Comparison of ENCODE assay signal across 8 cellular contexts in genomic region chr11:130023204-130023603, GRCh38. TPM values are rescaled to one million over a fixed set of nuclear protein-coding genes. Genes with fewer than 3 reads are reported as not detected.
DNase-seq lines count a peak whose midpoint lies in the region; ATAC-seq, FAIRE-seq and TF ChIP-seq lines count a peak whose summit lies in the region.
"Had no signal": no experiment of that assay in that cellular context is flagged by ENCODE, and none has a peak within 500 bp of the region (broad histone marks: within the 10 kb centered on the region; RNA-seq: fewer than 3 reads in every experiment).

No MANE protein-coding gene starts in this region.

- H3K36me3 Mint-ChIP-seq in stimulated activated naive B cell treated with anti-CD40 and anti-IgM and Interleukin-4, amounts not matched to agents 10 μg/mL and 1 μg/mL and 100 μg/mL, for 72 hours, result no peaks in the 10 kb centered on the region
- no peaks in the 10 kb centered on the region for H3K36me3 Mint-ChIP-seq in CD8-positive, alpha-beta memory T cell

- H3K9me3 Mint-ChIP-seq in stimulated activated naive B cell treated with anti-CD40 and anti-IgM and Interleukin-4, amounts not matched to agents 10 μg/mL and 1 μg/mL and 100 μg/mL, for 72 hours, result no peaks in the 10 kb centered on the region
- no peaks in the 10 kb centered on the region for H3K9me3 Mint-ChIP-seq in CD8-positive, alpha-beta memory T cell

- POLR2A ChIA-PET in CD8-positive, alpha-beta memory T cell (lab: Charles Lee), result no interaction called here

- peaks cover 41 to 44% of the 10 kb centered on the region in 2 donors for H3K27me3 Mint-ChIP-seq in stimulated activated naive B cell treated with anti-CD40 and anti-IgM and Interleukin-4, amounts not matched to agents 10 μg/mL and 1 μg/mL and 100 μg/mL, for 72 hours
- H3K27me3 Mint-ChIP-seq in CD8-positive, alpha-beta memory T cell, result peaks cover 3 to 11% of the 10 kb centered on the region in 2 donors

- peaks cover 10 to 17% of the 10 kb centered on the region in 2 donors for H3K4me1 Mint-ChIP-seq in stimulated activated naive B cell treated with anti-CD40 and anti-IgM and Interleukin-4, amounts not matched to agents 10 μg/mL and 1 μg/mL and 100 μg/mL, for 72 hours
- H3K4me1 Mint-ChIP-seq in CD8-positive, alpha-beta memory T cell, result no peaks in the 10 kb centered on the region

- DNase-seq in GM19239 (ENCODE audit: insufficient read length, low spot score) (peak; percentile 67), SW480 (ENCODE audit: low spot score) (peak; percentile 81), vagina (ENCODE audit: extremely low spot score in 2 of 2) (no peak), NCI-H2107 treated with DMSO at 0.1 percent for 48 hours (lab: John Stamatoyannopoulos, UW; ENCODE audit: unreplicated experiment) (no peak)
- peak; percentile 43 for DNase-seq in stimulated activated naive B cell treated with anti-CD40 and anti-IgM and Interleukin-4, amounts not matched to agents 10 μg/mL and 1 μg/mL and 100 μg/mL, for 72 hours
- no peak for DNase-seq in CD8-positive, alpha-beta memory T cell

- FAIRE-seq in GM19239 (lab: Jason Lieb, UNC), result peak; percentile 94

- no peak for TF ChIP-seq POLR2A in vagina (IDR thresholded peaks at IDR 0.05)

- no peaks in the 10 kb centered on the region for H3K36me3 ChIP-seq in vagina
- no peaks in the 10 kb centered on the region for H3K36me3 ChIP-seq in CD8-positive, alpha-beta memory T cell (ENCODE audit: insufficient read depth, low read length)

- H3K4me3 ChIP-seq in vagina, result no peak overlapping the region
- no peak overlapping the region for H3K4me3 ChIP-seq in CD8-positive, alpha-beta memory T cell (ENCODE audit: low read length)

- peak overlapping the region in 1 of 2 donors; percentile 25 for H3K4me3 Mint-ChIP-seq in stimulated activated naive B cell treated with anti-CD40 and anti-IgM and Interleukin-4, amounts not matched to agents 10 μg/mL and 1 μg/mL and 100 μg/mL, for 72 hours
- H3K4me3 Mint-ChIP-seq in CD8-positive, alpha-beta memory T cell, result no peak overlapping the region

- no peak for TF ChIP-seq CTCF in vagina (IDR thresholded peaks at IDR 0.05)

- peak overlapping the region; percentile 33 for H3K27ac Mint-ChIP-seq in stimulated activated naive B cell treated with anti-CD40 and anti-IgM and Interleukin-4, amounts not matched to agents 10 μg/mL and 1 μg/mL and 100 μg/mL, for 72 hours
- no peak overlapping the region for H3K27ac Mint-ChIP-seq in CD8-positive, alpha-beta memory T cell

- no peaks in the 10 kb centered on the region for H3K27me3 ChIP-seq in vagina
- H3K27me3 ChIP-seq in CD8-positive, alpha-beta memory T cell (ENCODE audit: insufficient read depth, low read length, poor library complexity, severe bottlenecking), result no peaks in the 10 kb centered on the region

- intact Hi-C loops in vagina (cut with DNase I), result no loop called here

- no peaks in the 10 kb centered on the region for H3K9me3 ChIP-seq in vagina
- H3K9me3 ChIP-seq in CD8-positive, alpha-beta memory T cell (ENCODE audit: low read length), result no peaks in the 10 kb centered on the region

- CTCF ChIA-PET in CD8-positive, alpha-beta memory T cell (lab: Charles Lee), result no interaction called here

- H3K4me1 ChIP-seq in vagina, result no peaks in the 10 kb centered on the region
- H3K4me1 ChIP-seq in CD8-positive, alpha-beta memory T cell (ENCODE audit: insufficient read depth, low read length), result no peaks in the 10 kb centered on the region
- H3K4me1 ChIP-seq: parathyroid adenoma had no signal

- peak; percentile 98 for ATAC-seq in HG03066 (IDR thresholded peaks at IDR 0.05; ENCODE audit: low read depth, unreplicated experiment)
- peak; percentile 95 to 98 for ATAC-seq in stimulated activated naive B cell treated with anti-CD40 and anti-IgM and Interleukin-4, amounts not matched to agents 10 μg/mL and 1 μg/mL and 100 μg/mL, for 72 hours (replicated peaks)

- H3K27ac ChIP-seq in vagina, result no peak overlapping the region
- H3K27ac ChIP-seq in CD8-positive, alpha-beta memory T cell (ENCODE audit: low read depth, low read length), result no peak overlapping the region
- H3K27ac ChIP-seq: parathyroid adenoma had no signal

RNA-seq across cellular contexts. Expression of gene PRDM10, which starts 20.6 kb away (rescaled TPM):
- 11.3 TPM for total RNA-seq in vagina
- total RNA-seq in CD8-positive, alpha-beta memory T cell, result 10 to 100 TPM; 16.0 to 17.7 TPM
- polyA plus RNA-seq in CD8-positive, alpha-beta memory T cell, result 2.8 TPM

RNA-seq across cellular contexts. Expression of gene APLP2, which starts 46.5 kb away (rescaled TPM):
- total RNA-seq in vagina, result 234 TPM
- 10 to 100 TPM; 58.5 to 60.1 TPM for total RNA-seq in CD8-positive, alpha-beta memory T cell
- 58.8 TPM for polyA plus RNA-seq in CD8-positive, alpha-beta memory T cell

Comparison
In these comparisons a context has a peak if more than half of its experiments do, and no peak if none do; other contexts are left out.
1. DNase-seq: peak in GM19239 (single experiment), SW480 (single experiment) and stimulated activated naive B cell treated with anti-CD40 and anti-IgM and Interleukin-4, amounts not matched to agents 10 μg/mL and 1 μg/mL and 100 μg/mL, for 72 hours (single experiment); none in vagina (0 of 2), NCI-H2107 treated with DMSO at 0.1 percent for 48 hours (single experiment) and CD8-positive, alpha-beta memory T cell (0 of 5).